9 cellular contexts compared by ENCODE assay signal in genomic region chr7:37942934-37943610, GRCh38. TPM values are rescaled to one million over a fixed set of nuclear protein-coding genes. Genes with fewer than 3 reads are reported as not detected.
DNase-seq lines count a peak whose midpoint lies in the region; ATAC-seq, FAIRE-seq and TF ChIP-seq lines count a peak whose summit lies in the region.
"Had no signal": no experiment of that assay in that cellular context is flagged by ENCODE, and none has a peak within 500 bp of the region (broad histone marks: within the 10 kb centered on the region; RNA-seq: fewer than 3 reads in every experiment).

No MANE protein-coding gene starts in this region.

- H3K4me3 ChIP-seq in H7 (ENCODE audit: insufficient read depth, low read depth, low read length) (no peak overlapping the region), brain microvascular endothelial cell (ENCODE audit: low read depth, low read length) (no peak overlapping the region), kidney (ENCODE audit: low read length in 2 of 2) (no peak overlapping the region), stomach (no peak overlapping the region)
- no peak overlapping the region for H3K4me3 ChIP-seq in CD8-positive, alpha-beta T cell (ENCODE audit: low read depth, low read length)

- H3K27me3 ChIP-seq in H7 (ENCODE audit: control insufficient read depth, insufficient read depth, low read length) (no peaks in the 10 kb centered on the region), brain microvascular endothelial cell (replicated peaks) (no peaks in the 10 kb centered on the region), stomach (no peaks in the 10 kb centered on the region)
- no peaks in the 10 kb centered on the region for H3K27me3 ChIP-seq in CD8-positive, alpha-beta T cell (ENCODE audit: insufficient read depth, low read length)

- H3K4me1 ChIP-seq in kidney (ENCODE audit: control insufficient read depth in 1 of 2, insufficient read depth in 1 of 2, low read depth in 1 of 2, low read length in 2 of 2) (peaks cover 3 to 4% of the 10 kb centered on the region in 2 donors), stomach (peaks cover 0 to 19% (median 6%) of the 10 kb centered on the region in 4 donors)
- H3K4me1 ChIP-seq in CD8-positive, alpha-beta T cell (ENCODE audit: insufficient read depth, low read length) = no peaks in the 10 kb centered on the region

- 36 to 48% (median 39%) methylated on average over 12 of the region's 12 CpGs for WGBS in stomach, 5 donors

- peaks cover 4% of the 10 kb centered on the region for H3K9me3 Mint-ChIP-seq in CD8-positive, alpha-beta T cell
- H3K9me3 Mint-ChIP-seq in activated naive CD8-positive, alpha-beta T cell treated with anti-CD3 and anti-CD28 coated beads for 36 hours = no peaks in the 10 kb centered on the region

- H3K27ac ChIP-seq in brain microvascular endothelial cell (peak overlapping the region; percentile 54), kidney (ENCODE audit: low read depth in 2 of 2, low read length in 2 of 2) (peak overlapping the region in 1 of 2 donors; percentile 60), stomach (peak overlapping the region in 3 of 5 donors; percentile 36 to 52 (median 42))
- H3K27ac ChIP-seq in CD8-positive, alpha-beta T cell (ENCODE audit: low read depth, low read length) = no peak overlapping the region

- H3K36me3 Mint-ChIP-seq in CD8-positive, alpha-beta T cell = no peaks in the 10 kb centered on the region
- no peaks in the 10 kb centered on the region for H3K36me3 Mint-ChIP-seq in activated naive CD8-positive, alpha-beta T cell treated with anti-CD3 and anti-CD28 coated beads for 36 hours

- intact Hi-C loops in kidney (cut with DNase I) = no loop called here
- intact Hi-C loops in stomach (cut with DNase I; ENCODE audit: low total_unique reads) = no loop called here
- intact Hi-C loops in CD8-positive, alpha-beta T cell (cut with DNase I, micrococcal nuclease) = no loop called here

- H3K9me3 ChIP-seq in kidney (ENCODE audit: control insufficient read depth in 1 of 2, low read length in 2 of 2) (peaks cover 0 to 6% of the 10 kb centered on the region in 2 donors), stomach (peaks cover 0 to 13% (median 0%) of the 10 kb centered on the region in 4 donors)
- H3K9me3 ChIP-seq in CD8-positive, alpha-beta T cell (ENCODE audit: low read length) = no peaks in the 10 kb centered on the region

- CTCF ChIA-PET in CD8-positive, alpha-beta T cell (lab: Charles Lee) = no interaction called here

- TF ChIP-seq POLR2A in stomach (IDR thresholded peaks at IDR 0.05) = no peak

- H3K4me1 Mint-ChIP-seq in CD8-positive, alpha-beta T cell (ENCODE audit: low read depth) = no peaks in the 10 kb centered on the region
- no peaks in the 10 kb centered on the region for H3K4me1 Mint-ChIP-seq in activated naive CD8-positive, alpha-beta T cell treated with anti-CD3 and anti-CD28 coated beads for 36 hours

- H3K27ac Mint-ChIP-seq in CD8-positive, alpha-beta T cell = no peak overlapping the region
- no peak overlapping the region for H3K27ac Mint-ChIP-seq in activated naive CD8-positive, alpha-beta T cell treated with anti-CD3 and anti-CD28 coated beads for 36 hours

- in situ Hi-C loops in brain microvascular endothelial cell (cut with HindIII; ENCODE audit: low pct_ligation_motif_present, low sequenced_read_pairs) = no loop called here

- peak; percentile 29 for DNase-seq in H7
- DNase-seq in brain microvascular endothelial cell = peak; percentile 60
- DNase-seq in kidney = peak; percentile 70
- DNase-seq in stomach = no peak
- DNase-seq in CD8-positive, alpha-beta T cell = no peak
- no peak for DNase-seq in activated naive CD8-positive, alpha-beta T cell treated with anti-CD3 and anti-CD28 coated beads for 36 hours
- no peak for DNase-seq in NCI-H2081 (lab: John Stamatoyannopoulos, UW)
- no peak for DNase-seq in activated CD4-positive, alpha-beta T cell treated with anti-CD3 and anti-CD28 coated beads for 48 hours

- TF ChIP-seq CTCF in brain microvascular endothelial cell (IDR thresholded peaks at IDR 0.05; ENCODE audit: low read depth, low read length, missing control alignments) = no peak
- no peak for TF ChIP-seq CTCF in kidney (IDR thresholded peaks at IDR 0.05; ENCODE audit: borderline replicate concordance, extremely low read depth, insufficient read depth)
- TF ChIP-seq CTCF in stomach (IDR thresholded peaks at IDR 0.05) = no peak
- no peak for TF ChIP-seq CTCF in CD8-positive, alpha-beta T cell (IDR thresholded peaks at IDR 0.05)

- ATAC-seq in CD8-positive, alpha-beta T cell = no peak

- no peak for FAIRE-seq in kidney (lab: Jason Lieb, UNC)
- FAIRE-seq: endothelial cell of umbilical vein had no signal

- no peaks in the 10 kb centered on the region for H3K27me3 Mint-ChIP-seq in CD8-positive, alpha-beta T cell (ENCODE audit: low read depth)
- H3K27me3 Mint-ChIP-seq in activated naive CD8-positive, alpha-beta T cell treated with anti-CD3 and anti-CD28 coated beads for 36 hours = no peaks in the 10 kb centered on the region

- no peak overlapping the region for H3K9ac ChIP-seq in kidney (ENCODE audit: low read length in 2 of 2)

- H3K4me3 Mint-ChIP-seq in CD8-positive, alpha-beta T cell = no peak overlapping the region
- no peak overlapping the region for H3K4me3 Mint-ChIP-seq in activated naive CD8-positive, alpha-beta T cell treated with anti-CD3 and anti-CD28 coated beads for 36 hours

- no peak for TF ChIP-seq EP300 in stomach (IDR thresholded peaks at IDR 0.05)

- H3K36me3 ChIP-seq in H7 (replicated peaks; ENCODE audit: control insufficient read depth, insufficient read depth, low read length) (no peaks in the 10 kb centered on the region), brain microvascular endothelial cell (replicated peaks) (no peaks in the 10 kb centered on the region), kidney (ENCODE audit: control insufficient read depth in 1 of 2, insufficient read depth in 2 of 2, low read length in 2 of 2) (no peaks in the 10 kb centered on the region), stomach (no peaks in the 10 kb centered on the region)
- no peaks in the 10 kb centered on the region for H3K36me3 ChIP-seq in CD8-positive, alpha-beta T cell (ENCODE audit: insufficient read depth, low read length)

- POLR2A ChIA-PET in CD8-positive, alpha-beta T cell (lab: Charles Lee) = no interaction called here

RNA-seq across cellular contexts. Expression of gene EPDR1, which starts 22.6 kb away (rescaled TPM):
- 7.3 and 8.3 TPM in 2 replicates for total RNA-seq in H7 (2014; rRNA removed; shearing (Covaris generic))
- total RNA-seq in kidney (17.0 TPM), stomach (10 to 100 TPM in 1 of 5 donors, 1 to 10 TPM in 3, not detected in 1; 1.2 to 11.7 (median 6.1) TPM)
- polyA plus RNA-seq in kidney (ENCODE audit: insufficient read depth, low read depth, low replicate concordance) (25.2 TPM), stomach (1 to 10 TPM; 1.4 to 2.6 (median 1.5) TPM)
- total RNA-seq in CD8-positive, alpha-beta T cell = under 1 TPM in 1 of 2 experiments, not detected in 1; 0.42 TPM
- 1 to 10 TPM; 1.8 to 2.6 TPM for total RNA-seq in activated naive CD8-positive, alpha-beta T cell treated with anti-CD3 and anti-CD28 coated beads for 36 hours

RNA-seq across cellular contexts. Expression of gene SFRP4, which starts 26.5 kb away (rescaled TPM):
- not detected in 2 replicates for total RNA-seq in H7 (2014; rRNA removed; shearing (Covaris generic))
- total RNA-seq in kidney (6.8 TPM), stomach (1 to 10 TPM in 1 of 5 donors, under 1 TPM in 1, not detected in 3; 0.29 to 7.9 TPM)
- polyA plus RNA-seq in kidney (ENCODE audit: insufficient read depth, low read depth, low replicate concordance) (1.5 TPM), stomach (1 to 10 TPM in 1 of 3 donors, under 1 TPM in 2; 0.37 to 1.1 (median 0.45) TPM)
- total RNA-seq in CD8-positive, alpha-beta T cell = not detected
- total RNA-seq in activated naive CD8-positive, alpha-beta T cell treated with anti-CD3 and anti-CD28 coated beads for 36 hours = not detected
- total RNA-seq: endothelial cell of umbilical vein had no signal
- polyA plus RNA-seq: endothelial cell of umbilical vein had no signal

Comparison
In these comparisons a context has a peak if more than half of its experiments do, and no peak if none do; other contexts are left out.
1. DNase-seq: peak in H7 (single experiment), brain microvascular endothelial cell (single experiment) and kidney (single experiment); none in stomach (single experiment), CD8-positive, alpha-beta T cell (0 of 7), activated naive CD8-positive, alpha-beta T cell treated with anti-CD3 and anti-CD28 coated beads for 36 hours (single experiment), NCI-H2081 (0 of 2) and activated CD4-positive, alpha-beta T cell treated with anti-CD3 and anti-CD28 coated beads for 48 hours (single experiment).